Comparison of ENCODE assay signal across 7 cellular contexts in the genomic region with DNA sequence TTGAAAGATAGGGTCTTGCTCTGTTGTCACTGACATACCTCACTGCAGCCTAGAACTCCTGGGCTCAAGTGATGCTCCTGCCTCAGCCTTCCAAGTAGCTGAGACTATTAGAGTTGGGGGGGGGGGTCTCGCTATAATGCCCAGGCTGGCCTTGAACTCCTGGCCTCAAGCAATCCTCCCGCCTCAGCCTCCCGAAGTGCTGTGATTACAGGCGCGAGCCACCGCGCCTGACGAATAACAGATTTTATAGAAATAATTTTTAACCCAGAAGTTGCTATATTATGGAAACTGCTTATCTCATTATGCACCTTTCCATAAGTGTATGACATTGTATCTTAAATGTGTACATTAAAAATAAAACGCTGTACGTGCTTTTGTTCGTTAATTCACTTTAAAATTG. TPM values are rescaled to one million over a fixed set of nuclear protein-coding genes. Genes with fewer than 3 reads are reported as not detected.
DNase-seq lines count a peak whose midpoint lies in the region; ATAC-seq, FAIRE-seq and TF ChIP-seq lines count a peak whose summit lies in the region.

No MANE protein-coding gene starts in this region.

- TF ChIP-seq POLR2A in GM12892 (IDR thresholded peaks at IDR 0.05; ENCODE audit: low read depth, low read length) = no peak

- no peak for ATAC-seq in stimulated activated effector memory CD8-positive, alpha-beta T cell treated with anti-CD3 and anti-CD28 coated beads, Interleukin-12 subunit alpha, Interleukin-12 subunit beta, amount 100 ng/mL, for 72 hours

- no peaks in the 10 kb centered on the region for H3K27me3 ChIP-seq in iPS DF 6.9 (ENCODE audit: control insufficient read depth, insufficient read depth, low read length)

- peaks cover 39% of the 10 kb centered on the region for H3K4me1 Mint-ChIP-seq in activated CD4-positive, alpha-beta memory T cell treated with anti-CD3 and anti-CD28 coated beads, Interleukin-2, amount 10 ng/mL, durations not matched to agents 7 days and 5 days
- H3K4me1 Mint-ChIP-seq in stimulated activated effector memory CD8-positive, alpha-beta T cell treated with anti-CD3 and anti-CD28 coated beads, Interleukin-12 subunit alpha, Interleukin-12 subunit beta, amount 100 ng/mL, for 72 hours = peaks cover 27% of the 10 kb centered on the region

- H3K36me3 ChIP-seq in iPS DF 6.9 (ENCODE audit: control insufficient read depth, insufficient read depth, low read length) = no peaks in the 10 kb centered on the region

- H3K9me3 ChIP-seq in iPS DF 6.9 (ENCODE audit: control insufficient read depth, insufficient read depth, low read length) = no peaks in the 10 kb centered on the region

- no peaks in the 10 kb centered on the region; the same call in 1 of the 2 replicates for H3K4me1 ChIP-seq in iPS DF 6.9 (ENCODE audit: control insufficient read depth, insufficient read depth, low read length)

- CTCF ChIA-PET in activated CD4-positive, alpha-beta memory T cell treated with anti-CD3 and anti-CD28 coated beads, Interleukin-2, amount 10 ng/mL, durations not matched to agents 7 days and 5 days (lab: Charles Lee) = interaction anchor here (0.6 kb wide), 1 partner anchor 371 kb away, joined by 3 read pairs; no protein-coding TSS in a partner anchor

- H3K27ac Mint-ChIP-seq in activated CD4-positive, alpha-beta memory T cell treated with anti-CD3 and anti-CD28 coated beads, Interleukin-2, amount 10 ng/mL, durations not matched to agents 7 days and 5 days = peak overlapping the region; percentile 81
- peak overlapping the region; percentile 99 for H3K27ac Mint-ChIP-seq in stimulated activated effector memory CD8-positive, alpha-beta T cell treated with anti-CD3 and anti-CD28 coated beads, Interleukin-12 subunit alpha, Interleukin-12 subunit beta, amount 100 ng/mL, for 72 hours

- POLR2A ChIA-PET in activated CD4-positive, alpha-beta memory T cell treated with anti-CD3 and anti-CD28 coated beads, Interleukin-2, amount 10 ng/mL, durations not matched to agents 7 days and 5 days (lab: Charles Lee) = interaction anchor here (0.6 to 5.1 kb wide), 5 partner anchors 16 to 162 kb away, joined by 3 to 32 read pairs (median 4); a partner anchor contains a TSS

- H3K4me3 ChIP-seq in HFF-Myc (replicated peaks; ENCODE audit: low read depth, low read length) = peak overlapping the region; percentile 88
- H3K4me3 ChIP-seq in iPS DF 6.9 (ENCODE audit: low read length) = peak overlapping the region; percentile 56; the same call in 1 of the 2 replicates

- TF ChIP-seq CTCF in HFF-Myc (IDR thresholded peaks at IDR 0.05; ENCODE audit: low read depth, low read length, missing control alignments) = no peak

- no peak overlapping the region for H3K27ac ChIP-seq in iPS DF 6.9 (ENCODE audit: low read length)

- H3K27me3 Mint-ChIP-seq in activated CD4-positive, alpha-beta memory T cell treated with anti-CD3 and anti-CD28 coated beads, Interleukin-2, amount 10 ng/mL, durations not matched to agents 7 days and 5 days = no peaks in the 10 kb centered on the region

- DNase-seq in HFF-Myc (ENCODE audit: extremely low read depth, low read depth) (no peak), iPS DF 6.9 (ENCODE audit: low read depth, low spot score) (no peak), GDM1 (lab: John Stamatoyannopoulos, UW) (no peak), OCI-M1 (lab: John Stamatoyannopoulos, UW) (no peak), GM12892 (ENCODE audit: insufficient read length) (no peak)
- no peak for DNase-seq in activated CD4-positive, alpha-beta memory T cell treated with anti-CD3 and anti-CD28 coated beads, Interleukin-2, amount 10 ng/mL, durations not matched to agents 7 days and 5 days
- DNase-seq in stimulated activated effector memory CD8-positive, alpha-beta T cell treated with anti-CD3 and anti-CD28 coated beads, Interleukin-12 subunit alpha, Interleukin-12 subunit beta, amount 100 ng/mL, for 72 hours (ENCODE audit: low spot score in 2 of 2) = no peak

- H3K9me3 Mint-ChIP-seq in activated CD4-positive, alpha-beta memory T cell treated with anti-CD3 and anti-CD28 coated beads, Interleukin-2, amount 10 ng/mL, durations not matched to agents 7 days and 5 days = no peaks in the 10 kb centered on the region
- no peaks in the 10 kb centered on the region for H3K9me3 Mint-ChIP-seq in stimulated activated effector memory CD8-positive, alpha-beta T cell treated with anti-CD3 and anti-CD28 coated beads, Interleukin-12 subunit alpha, Interleukin-12 subunit beta, amount 100 ng/mL, for 72 hours

- no peak for FAIRE-seq in GM12892 (lab: Jason Lieb, UNC)

- H3K36me3 Mint-ChIP-seq in activated CD4-positive, alpha-beta memory T cell treated with anti-CD3 and anti-CD28 coated beads, Interleukin-2, amount 10 ng/mL, durations not matched to agents 7 days and 5 days (ENCODE audit: low read depth) = peaks cover 11% of the 10 kb centered on the region
- H3K36me3 Mint-ChIP-seq in stimulated activated effector memory CD8-positive, alpha-beta T cell treated with anti-CD3 and anti-CD28 coated beads, Interleukin-12 subunit alpha, Interleukin-12 subunit beta, amount 100 ng/mL, for 72 hours = peaks cover 21% of the 10 kb centered on the region

- no CpG with 5 or more reads among the region's 11 CpGs for WGBS in iPS DF 6.9 (ENCODE audit: insufficient coverage, insufficient read length)

- peak overlapping the region; percentile 83 for H3K4me3 Mint-ChIP-seq in activated CD4-positive, alpha-beta memory T cell treated with anti-CD3 and anti-CD28 coated beads, Interleukin-2, amount 10 ng/mL, durations not matched to agents 7 days and 5 days
- H3K4me3 Mint-ChIP-seq in stimulated activated effector memory CD8-positive, alpha-beta T cell treated with anti-CD3 and anti-CD28 coated beads, Interleukin-12 subunit alpha, Interleukin-12 subunit beta, amount 100 ng/mL, for 72 hours = peak overlapping the region; percentile 91

RNA-seq across cellular contexts. Expression of a gene that starts 0.8 kb away (rescaled TPM):
- total RNA-seq in activated CD4-positive, alpha-beta memory T cell treated with anti-CD3 and anti-CD28 coated beads, Interleukin-2, amount 10 ng/mL, durations not matched to agents 7 days and 5 days = 1 to 10 TPM; 5.2 to 6.1 TPM
- 7.4 TPM for polyA plus RNA-seq in GM12892 (2012; ENCODE audit: missing spikeins)

RNA-seq across cellular contexts. Expression of a gene that starts 54.7 kb away (rescaled TPM):
- 100 to 1,000 TPM; 122 to 131 TPM for total RNA-seq in activated CD4-positive, alpha-beta memory T cell treated with anti-CD3 and anti-CD28 coated beads, Interleukin-2, amount 10 ng/mL, durations not matched to agents 7 days and 5 days
- polyA plus RNA-seq in GM12892 (2012; ENCODE audit: missing spikeins) = 60.4 TPM

RNA-seq across cellular contexts. Expression of a gene that starts 55.7 kb away (rescaled TPM):
- total RNA-seq in activated CD4-positive, alpha-beta memory T cell treated with anti-CD3 and anti-CD28 coated beads, Interleukin-2, amount 10 ng/mL, durations not matched to agents 7 days and 5 days = 10 to 100 TPM; 38.0 to 40.1 TPM
- 14.7 TPM for polyA plus RNA-seq in GM12892 (2012; ENCODE audit: missing spikeins)
